1 cellular context compared by ENCODE assay signal in genomic region chr1:56578963-56579875, GRCh38.
TF ChIP-seq lines count a peak whose summit lies in the region.

PLPP3 (minus strand) TSS chr1:56579563; CDS start chr1:56579016, 547 bp downstream.

TF ChIP-seq in HepG2, 621 proteins besides CTCF, POLR2A, EP300 and RAD21 (continued from another document):
- TF ChIP-seq, protein P1, sequence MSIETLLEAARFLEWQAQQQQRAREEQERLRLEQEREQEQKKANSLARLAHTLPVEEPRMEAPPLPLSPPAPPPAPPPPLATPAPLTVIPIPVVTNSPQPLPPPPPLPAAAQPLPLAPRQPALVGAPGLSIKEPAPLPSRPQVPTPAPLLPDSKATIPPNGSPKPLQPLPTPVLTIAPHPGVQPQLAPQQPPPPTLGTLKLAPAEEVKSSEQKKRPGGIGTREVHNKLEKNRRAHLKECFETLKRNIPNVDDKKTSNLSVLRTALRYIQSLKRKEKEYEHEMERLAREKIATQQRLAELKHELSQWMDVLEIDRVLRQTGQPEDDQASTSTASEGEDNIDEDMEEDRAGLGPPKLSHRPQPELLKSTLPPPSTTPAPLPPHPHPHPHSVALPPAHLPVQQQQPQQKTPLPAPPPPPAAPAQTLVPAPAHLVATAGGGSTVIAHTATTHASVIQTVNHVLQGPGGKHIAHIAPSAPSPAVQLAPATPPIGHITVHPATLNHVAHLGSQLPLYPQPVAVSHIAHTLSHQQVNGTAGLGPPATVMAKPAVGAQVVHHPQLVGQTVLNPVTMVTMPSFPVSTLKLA (IDR thresholded peaks at IDR 0.05) = no peak
- TF ChIP-seq NR0B2 (CRISPR knock-in tag; IDR thresholded peaks at IDR 0.05) (no peak), RARG (CRISPR knock-in tag; IDR thresholded peaks at IDR 0.05; ENCODE audit: low read depth) (no peak), ZFX (CRISPR knock-in tag; IDR thresholded peaks at IDR 0.05; ENCODE audit: low read depth) (peak; percentile 24), ZNF33A (CRISPR knock-in tag; IDR thresholded peaks at IDR 0.05; ENCODE audit: borderline replicate concordance) (no peak), ADNP (CRISPR knock-in tag; IDR thresholded peaks at IDR 0.05) (no peak), ZNF546 (CRISPR knock-in tag; conservative IDR thresholded peaks at IDR 0.05) (0 out of 2 replicates have a peak, but pooled peaks have one; percentile 24), SALL2 (CRISPR knock-in tag; IDR thresholded peaks at IDR 0.05) (no peak), HOMEZ (CRISPR knock-in tag; IDR thresholded peaks at IDR 0.05; ENCODE audit: low read depth) (no peak), DNMT1 (CRISPR knock-in tag; IDR thresholded peaks at IDR 0.05) (0 out of 2 replicates have a peak, but pooled peaks have one; percentile 38), DBP (CRISPR knock-in tag; IDR thresholded peaks at IDR 0.05; ENCODE audit: not compliant biosample characterization) (no peak)
- TF ChIP-seq, protein P2, sequence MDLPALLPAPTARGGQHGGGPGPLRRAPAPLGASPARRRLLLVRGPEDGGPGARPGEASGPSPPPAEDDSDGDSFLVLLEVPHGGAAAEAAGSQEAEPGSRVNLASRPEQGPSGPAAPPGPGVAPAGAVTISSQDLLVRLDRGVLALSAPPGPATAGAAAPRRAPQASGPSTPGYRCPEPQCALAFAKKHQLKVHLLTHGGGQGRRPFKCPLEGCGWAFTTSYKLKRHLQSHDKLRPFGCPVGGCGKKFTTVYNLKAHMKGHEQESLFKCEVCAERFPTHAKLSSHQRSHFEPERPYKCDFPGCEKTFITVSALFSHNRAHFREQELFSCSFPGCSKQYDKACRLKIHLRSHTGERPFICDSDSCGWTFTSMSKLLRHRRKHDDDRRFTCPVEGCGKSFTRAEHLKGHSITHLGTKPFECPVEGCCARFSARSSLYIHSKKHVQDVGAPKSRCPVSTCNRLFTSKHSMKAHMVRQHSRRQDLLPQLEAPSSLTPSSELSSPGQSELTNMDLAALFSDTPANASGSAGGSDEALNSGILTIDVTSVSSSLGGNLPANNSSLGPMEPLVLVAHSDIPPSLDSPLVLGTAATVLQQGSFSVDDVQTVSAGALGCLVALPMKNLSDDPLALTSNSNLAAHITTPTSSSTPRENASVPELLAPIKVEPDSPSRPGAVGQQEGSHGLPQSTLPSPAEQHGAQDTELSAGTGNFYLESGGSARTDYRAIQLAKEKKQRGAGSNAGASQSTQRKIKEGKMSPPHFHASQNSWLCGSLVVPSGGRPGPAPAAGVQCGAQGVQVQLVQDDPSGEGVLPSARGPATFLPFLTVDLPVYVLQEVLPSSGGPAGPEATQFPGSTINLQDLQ (CRISPR knock-in tag; IDR thresholded peaks at IDR 0.05) = no peak; the same call in none of the 2 replicates
- TF ChIP-seq, protein P3, sequence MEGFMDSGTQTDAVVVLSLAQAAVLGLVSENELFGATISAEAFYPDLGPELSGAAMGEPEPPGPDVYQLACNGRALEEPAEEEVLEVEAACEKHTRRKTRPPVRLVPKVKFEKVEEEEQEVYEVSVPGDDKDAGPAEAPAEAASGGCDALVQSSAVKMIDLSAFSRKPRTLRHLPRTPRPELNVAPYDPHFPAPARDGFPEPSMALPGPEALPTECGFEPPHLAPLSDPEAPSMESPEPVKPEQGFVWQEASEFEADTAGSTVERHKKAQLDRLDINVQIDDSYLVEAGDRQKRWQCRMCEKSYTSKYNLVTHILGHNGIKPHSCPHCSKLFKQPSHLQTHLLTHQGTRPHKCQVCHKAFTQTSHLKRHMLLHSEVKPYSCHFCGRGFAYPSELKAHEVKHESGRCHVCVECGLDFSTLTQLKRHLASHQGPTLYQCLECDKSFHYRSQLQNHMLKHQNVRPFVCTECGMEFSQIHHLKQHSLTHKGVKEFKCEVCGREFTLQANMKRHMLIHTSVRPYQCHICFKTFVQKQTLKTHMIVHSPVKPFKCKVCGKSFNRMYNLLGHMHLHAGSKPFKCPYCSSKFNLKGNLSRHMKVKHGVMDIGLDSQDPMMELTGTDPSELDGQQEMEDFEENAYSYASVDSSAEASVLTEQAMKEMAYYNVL (CRISPR knock-in tag; IDR thresholded peaks at IDR 0.05; ENCODE audit: borderline replicate concordance) = no peak; the same call in 1 of the 2 replicates
- TF ChIP-seq, protein P4, sequence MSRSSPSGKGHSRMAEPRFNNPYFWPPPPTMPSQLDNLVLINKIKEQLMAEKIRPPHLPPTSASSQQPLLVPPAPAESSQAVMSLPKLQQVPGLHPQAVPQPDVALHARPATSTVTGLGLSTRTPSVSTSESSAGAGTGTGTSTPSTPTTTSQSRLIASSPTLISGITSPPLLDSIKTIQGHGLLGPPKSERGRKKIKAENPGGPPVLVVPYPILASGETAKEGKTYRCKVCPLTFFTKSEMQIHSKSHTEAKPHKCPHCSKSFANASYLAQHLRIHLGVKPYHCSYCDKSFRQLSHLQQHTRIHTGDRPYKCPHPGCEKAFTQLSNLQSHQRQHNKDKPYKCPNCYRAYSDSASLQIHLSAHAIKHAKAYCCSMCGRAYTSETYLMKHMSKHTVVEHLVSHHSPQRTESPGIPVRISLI (CRISPR knock-in tag; IDR thresholded peaks at IDR 0.05; ENCODE audit: borderline replicate concordance) = peak; percentile 90
